ENCODE assay signal across 9 cellular contexts in the genomic region with DNA sequence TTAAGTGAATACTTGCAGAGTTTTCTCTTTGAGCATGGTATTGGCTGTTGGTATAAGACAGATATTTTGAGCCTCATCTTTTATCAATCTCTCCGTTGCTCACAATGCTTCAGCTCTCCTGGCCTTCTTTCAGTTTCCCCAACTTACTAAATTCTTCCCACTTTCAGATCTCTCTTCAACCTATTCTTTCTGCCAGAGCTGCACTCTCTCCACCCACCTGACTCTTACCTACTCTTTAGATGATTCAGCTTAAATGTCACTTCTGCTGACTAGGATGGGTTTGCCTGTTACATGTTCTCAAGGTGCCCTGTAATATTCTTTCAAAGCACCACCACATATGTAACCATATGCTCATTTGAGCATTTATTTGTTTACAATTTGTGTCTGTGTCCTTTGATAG. TPM values are rescaled to one million over a fixed set of nuclear protein-coding genes. Genes with fewer than 3 reads are reported as not detected.
DNase-seq lines count a peak whose midpoint lies in the region; ATAC-seq, FAIRE-seq and TF ChIP-seq lines count a peak whose summit lies in the region.
"Had no signal": no experiment of that assay in that cellular context is flagged by ENCODE, and none has a peak within 500 bp of the region (broad histone marks: within the 10 kb centered on the region; RNA-seq: fewer than 3 reads in every experiment).

No MANE protein-coding gene starts in this region.

- no peaks in the 10 kb centered on the region for H3K9me3 Mint-ChIP-seq in naive B cell

- no peak for ATAC-seq in Panc1
- no peak for ATAC-seq in naive B cell (ENCODE audit: low read depth in 2 of 2)
- ATAC-seq in Right ventricle myocardium superior (ENCODE audit: poor library complexity) = no peak
- ATAC-seq: left ventricle myocardium superior had no signal

- H3K27me3 ChIP-seq in DOHH2 (ENCODE audit: control insufficient read depth, low read length) (no peaks in the 10 kb centered on the region), Panc1 (ENCODE audit: control insufficient read depth, insufficient read depth, low read length) (no peaks in the 10 kb centered on the region), dorsolateral prefrontal cortex (no peaks in the 10 kb centered on the region), small intestine (ENCODE audit: control insufficient read depth in 2 of 2, insufficient read depth in 2 of 2, low read length in 2 of 2) (no peaks in the 10 kb centered on the region)

- peaks cover 64% of the 10 kb centered on the region for H3K79me2 ChIP-seq in DOHH2 (ENCODE audit: control insufficient read depth, low read length)

- H3K36me3 Mint-ChIP-seq in naive B cell = peaks cover 0 to 5% of the 10 kb centered on the region in 2 donors

- 0 out of 2 replicates have a peak, but pooled peaks cover 7% of the 10 kb centered on the region for H4K20me1 ChIP-seq in DOHH2 (ENCODE audit: control insufficient read depth, insufficient read depth, low read depth, low read length)

- peak overlapping the region in 5 of 8 donors; percentile 66 to 100 (median 99) for H3K4me3 Mint-ChIP-seq in naive B cell

- H3F3A ChIP-seq in DOHH2 (ENCODE audit: control insufficient read depth, insufficient read depth) = no peaks in the 10 kb centered on the region

- H3K36me3 ChIP-seq in DOHH2 (ENCODE audit: control insufficient read depth, low read length) (peaks cover 47% of the 10 kb centered on the region), Panc1 (ENCODE audit: control insufficient read depth, insufficient read depth, low read length) (no peaks in the 10 kb centered on the region; the same call in 1 of the 2 replicates), small intestine (ENCODE audit: control insufficient read depth in 2 of 2, insufficient read depth in 2 of 2, low read length in 2 of 2) (peaks cover 2 to 5% of the 10 kb centered on the region in 2 donors)

- H3K4me2 ChIP-seq in DOHH2 (ENCODE audit: low read length) = peak overlapping the region; percentile 93

- CTCF ChIA-PET in Panc1 (lab: Charles Lee) = no interaction called here

- H3K27ac ChIP-seq in DOHH2 (ENCODE audit: low read depth, low read length) = no peak overlapping the region
- no peak overlapping the region for H3K27ac ChIP-seq in Panc1 (ENCODE audit: low read length)
- H3K27ac ChIP-seq in dorsolateral prefrontal cortex = no peak overlapping the region
- H3K27ac ChIP-seq in small intestine (ENCODE audit: low read depth in 1 of 2, low read length in 1 of 2) = no peak overlapping the region

- in situ Hi-C loops in Panc1 (cut with HindIII; ENCODE audit: low pct_unique_long_range_greater_than_20kb, low sequenced_read_pairs) = no loop called here

- H3K9me2 ChIP-seq in DOHH2 (replicated peaks; ENCODE audit: control insufficient read depth, low read length) = no peaks in the 10 kb centered on the region

- H3K9me3 ChIP-seq in DOHH2 (ENCODE audit: control insufficient read depth, insufficient read depth, low read length) (no peaks in the 10 kb centered on the region), Panc1 (ENCODE audit: control insufficient read depth, insufficient read depth, low read depth, low read length) (no peaks in the 10 kb centered on the region), small intestine (ENCODE audit: control insufficient read depth, low read depth) (no peaks in the 10 kb centered on the region)

- intact Hi-C loops in Panc1 (cut with micrococcal nuclease; ENCODE audit: unreplicated experiment) = no loop called here
- intact Hi-C loops in dorsolateral prefrontal cortex (cut with DNase I) = no loop called here
- intact Hi-C loops in Right ventricle myocardium superior (cut with DNase I) = no loop called here

- H3K4me1 ChIP-seq in DOHH2 (ENCODE audit: control insufficient read depth, low read length) (peaks cover 28% of the 10 kb centered on the region), Panc1 (ENCODE audit: control insufficient read depth, insufficient read depth, low read length) (peaks cover 20% of the 10 kb centered on the region), small intestine (ENCODE audit: control insufficient read depth in 2 of 2, insufficient read depth in 1 of 2, low read depth in 1 of 2, low read length in 1 of 2) (peaks cover 2 to 15% of the 10 kb centered on the region in 2 donors)

- no peak overlapping the region for H3K27ac Mint-ChIP-seq in naive B cell

- TSS peak; percentile 72 for BruUV-seq in Panc1 (replicated peaks; lab: Mats Ljungman, UMichigan)

- DNase-seq in Panc1 (ENCODE audit: low read depth, low spot score) (no peak), naive B cell (no peak), dorsolateral prefrontal cortex (no peak), small intestine (no peak), Right ventricle myocardium superior (no peak)
- DNase-seq: dermis blood vessel endothelial cell, DMS79 treated with DMSO at 0.1 percent for 48 hours, left ventricle myocardium superior had no signal

- H3K4me1 Mint-ChIP-seq in naive B cell = peaks cover 27 to 49% (median 33%) of the 10 kb centered on the region in 3 donors

- TF ChIP-seq CTCF in DOHH2 (IDR thresholded peaks at IDR 0.05; ENCODE audit: low read depth, low read length, poor library complexity, severe bottlenecking) = no peak
- TF ChIP-seq CTCF in Panc1 (IDR thresholded peaks at IDR 0.05) = no peak
- TF ChIP-seq CTCF in dorsolateral prefrontal cortex (IDR thresholded peaks at IDR 0.05 in 54 of 56, conservative IDR thresholded peaks at IDR 0.05 in 2 of 56; ENCODE audit: low read depth in 1 of 56, partially characterized antibody in 56 of 56) = no peak

- H3K4me3 ChIP-seq in DOHH2 (ENCODE audit: low read length) (peak overlapping the region; percentile 96), Panc1 (ENCODE audit: low read depth in 2 of 2, low read length in 2 of 2) (no peak overlapping the region), dorsolateral prefrontal cortex (peak overlapping the region in 9 of 59 donors; percentile 83 to 98 (median 95)), small intestine (ENCODE audit: low read depth in 1 of 2, low read length in 2 of 2) (no peak overlapping the region)

- 76 to 84% (median 80%) methylated on average over 1 of the region's 1 CpG for WGBS in small intestine, 3 donors

- no peak for FAIRE-seq in small intestine (lab: Jason Lieb, UNC)

- POLR2A ChIA-PET in Panc1 (lab: Charles Lee) = no interaction called here

- no peaks in the 10 kb centered on the region for H3K27me3 Mint-ChIP-seq in naive B cell

RNA-seq across cellular contexts. Expression of a gene that starts 1.6 kb away (rescaled TPM):
- 60.3 TPM for total RNA-seq in Panc1 (2021; ENCODE audit: unreplicated experiment)
- 83.3 TPM for polyA plus RNA-seq in Panc1 (2012; ENCODE audit: insufficient read length)
- 10 to 100 TPM; 47.3 to 72.0 (median 65.8) TPM for polyA plus RNA-seq in naive B cell (ENCODE audit: low read depth in 6 of 6)
- 10 to 100 TPM; 23.5 to 46.9 (median 33.8) TPM for total RNA-seq in dorsolateral prefrontal cortex
- polyA plus RNA-seq in small intestine = 10 to 100 TPM; 33.8 to 47.1 (median 35.4) TPM
- 14.5 TPM for total RNA-seq in Right ventricle myocardium superior

RNA-seq across cellular contexts. Expression of a gene that starts 1.8 kb away (rescaled TPM):
- 64.5 TPM for total RNA-seq in Panc1 (2021; ENCODE audit: unreplicated experiment)
- 58.1 TPM for polyA plus RNA-seq in Panc1 (2012; ENCODE audit: insufficient read length)
- 10 to 100 TPM; 23.2 to 57.2 (median 29.5) TPM for polyA plus RNA-seq in naive B cell (ENCODE audit: low read depth in 6 of 6)
- 10 to 100 TPM; 22.2 to 46.8 (median 31.1) TPM for total RNA-seq in dorsolateral prefrontal cortex
- polyA plus RNA-seq in small intestine = 10 to 100 TPM; 17.0 to 36.0 (median 25.9) TPM
- total RNA-seq in Right ventricle myocardium superior = 18.5 TPM

RNA-seq across cellular contexts. Expression of a gene that starts 18.2 kb away (rescaled TPM):
- total RNA-seq in Panc1 (2021; ENCODE audit: unreplicated experiment) = 726 TPM
- 865 TPM for polyA plus RNA-seq in Panc1 (2012; ENCODE audit: insufficient read length)
- polyA plus RNA-seq in naive B cell (ENCODE audit: low read depth in 6 of 6) = 100 to 1,000 TPM; 177 to 263 (median 203) TPM
- 100 to 1,000 TPM; 155 to 477 (median 341) TPM for total RNA-seq in dorsolateral prefrontal cortex
- 100 to 1,000 TPM; 222 to 300 (median 249) TPM for polyA plus RNA-seq in small intestine
- 187 TPM for total RNA-seq in Right ventricle myocardium superior

RNA-seq across cellular contexts. Expression of a gene that starts 43.1 kb away (rescaled TPM):
- total RNA-seq in Panc1 (2021; ENCODE audit: unreplicated experiment) = 94.9 TPM
- polyA plus RNA-seq in Panc1 (2012; ENCODE audit: insufficient read length) = 49.8 TPM
- polyA plus RNA-seq in naive B cell (ENCODE audit: low read depth in 6 of 6) = 10 to 100 TPM in 5 of 6 donors, 1 to 10 TPM in 1; 8.1 to 20.8 (median 15.7) TPM
- total RNA-seq in dorsolateral prefrontal cortex = 10 to 100 TPM; 21.1 to 88.1 (median 42.7) TPM
- 10 to 100 TPM in 1 of 3 donors, 1 to 10 TPM in 2; 6.0 to 18.5 (median 6.5) TPM for polyA plus RNA-seq in small intestine
- total RNA-seq in Right ventricle myocardium superior = 10.9 TPM

RNA-seq across cellular contexts. Expression of a gene that starts 54.0 kb away (rescaled TPM):
- total RNA-seq in Panc1 (2021; ENCODE audit: unreplicated experiment) = 83.3 TPM
- polyA plus RNA-seq in Panc1 (2012; ENCODE audit: insufficient read length) = 81.5 TPM
- polyA plus RNA-seq in naive B cell (ENCODE audit: low read depth in 6 of 6) = 10 to 100 TPM; 22.5 to 44.3 (median 26.6) TPM
- total RNA-seq in dorsolateral prefrontal cortex = 100 to 1,000 TPM in 3 of 120 experiments, 10 to 100 TPM in 117; 53.4 to 109 (median 81.4) TPM
- polyA plus RNA-seq in small intestine = 10 to 100 TPM; 44.7 to 51.9 (median 49.2) TPM
- 34.0 TPM for total RNA-seq in Right ventricle myocardium superior
